ENCODE assay signal across 24 cellular contexts in the genomic region with DNA sequence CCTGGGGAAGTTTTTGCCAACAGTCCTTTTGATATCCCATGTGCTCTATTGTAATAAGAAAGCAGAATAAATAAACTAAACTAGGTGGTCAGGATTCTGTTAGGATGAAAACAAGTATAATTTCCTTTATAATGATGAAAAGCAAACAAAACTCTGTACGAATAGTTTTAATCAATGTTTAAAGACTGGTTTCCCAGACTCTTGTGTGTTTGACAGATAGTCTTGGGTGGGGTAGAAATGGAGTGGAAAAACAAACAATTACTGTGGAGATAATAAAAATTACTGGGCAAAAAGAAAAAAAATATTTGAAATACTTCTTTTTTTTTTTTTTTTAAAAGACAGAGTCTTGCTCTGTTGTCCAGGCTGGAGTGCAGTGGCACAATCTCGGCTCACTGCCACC.
A peak's percentile ranks its signal among the peaks of the same experiment; 100 is the strongest.
DNase-seq lines count a peak whose midpoint lies in the region; ATAC-seq, FAIRE-seq and TF ChIP-seq lines count a peak whose summit lies in the region.
"Had no signal": no experiment of that assay in that cellular context is flagged by ENCODE, and none has a peak within 500 bp of the region (broad histone marks: within the 10 kb centered on the region; RNA-seq: fewer than 3 reads in every experiment).

No MANE protein-coding gene starts in this region.

- no peaks in the 10 kb centered on the region for H3K9me3 ChIP-seq in pancreas
- H3K9me3 ChIP-seq: BLaER1 had no signal

- H3K4me1 ChIP-seq in pancreas, result peaks cover 0 to 21% (median 4%) of the 10 kb centered on the region in 3 donors
- H3K4me1 ChIP-seq: BLaER1 had no signal

- no peak for FAIRE-seq in pancreas (lab: Jason Lieb, UNC)
- FAIRE-seq: A204.1, D721Med, G401.6, GM12892, GM19239, H1 had no signal

- 21 to 30% methylated on average over 2 of the region's 2 CpGs for WGBS in pancreas, 2 donors

- peak; percentile 28 to 85 (median 66) for ATAC-seq in pancreas
- ATAC-seq: CD8-positive, alpha-beta T cell had no signal

- H3K27ac ChIP-seq in pancreas, result peak overlapping the region in 2 of 4 donors; percentile 1 to 19
- H3K27ac ChIP-seq: 22Rv1, BLaER1, C4-2B, GM23248 had no signal

- intact Hi-C loops in pancreas (cut with DNase I), result no loop called here

- DNase-seq in NCI-H1092 treated with DMSO at 0.1 percent for 48 hours (lab: John Stamatoyannopoulos, UW) (peak; percentile 49), NCI-H1092 (lab: John Stamatoyannopoulos, UW) (no peak), DMS53 treated with DMSO at 0.1 percent for 48 hours (lab: John Stamatoyannopoulos, UW; ENCODE audit: unreplicated experiment) (peak; percentile 26), NCI-H2081 treated with DMSO at 0.1 percent for 48 hours (lab: John Stamatoyannopoulos, UW) (peak; percentile 78), pancreas (no peak), NCI-H524 (lab: John Stamatoyannopoulos, UW) (no peak), NCI-H82 treated with DMSO at 0.1 percent for 48 hours (lab: John Stamatoyannopoulos, UW; ENCODE audit: unreplicated experiment) (no peak), hepatic stellate cell (ENCODE audit: low spot score) (no peak)
- DNase-seq: CD4-positive, CD25-positive, alpha-beta regulatory T cell; CD8-positive, alpha-beta T cell; DMS 273 treated with DMSO at 0.1 percent for 48 hours; DND-41; GM23248; H7; HCEC 1CT had no signal

- no peak overlapping the region for H3K4me3 ChIP-seq in pancreas
- H3K4me3 ChIP-seq: BLaER1, GM23248 had no signal

- no peak for TF ChIP-seq CTCF in pancreas (IDR thresholded peaks at IDR 0.05)

- no peaks in the 10 kb centered on the region for H3K36me3 ChIP-seq in pancreas
- H3K36me3 ChIP-seq: BLaER1 had no signal

- H3K27me3 ChIP-seq in pancreas, result no peaks in the 10 kb centered on the region
- H3K27me3 ChIP-seq: BLaER1 had no signal

Comparison
In these comparisons a context has a peak if more than half of its experiments do, and no peak if none do; other contexts are left out.
1. DNase-seq: peak in NCI-H1092 treated with DMSO at 0.1 percent for 48 hours (single experiment), DMS53 treated with DMSO at 0.1 percent for 48 hours (single experiment) and NCI-H2081 treated with DMSO at 0.1 percent for 48 hours (single experiment); none in NCI-H1092 (single experiment), pancreas (0 of 6), NCI-H524 (0 of 2), NCI-H82 treated with DMSO at 0.1 percent for 48 hours (single experiment) and hepatic stellate cell (single experiment).